Comparison of ENCODE assay signal across 13 cellular contexts in the genomic region with DNA sequence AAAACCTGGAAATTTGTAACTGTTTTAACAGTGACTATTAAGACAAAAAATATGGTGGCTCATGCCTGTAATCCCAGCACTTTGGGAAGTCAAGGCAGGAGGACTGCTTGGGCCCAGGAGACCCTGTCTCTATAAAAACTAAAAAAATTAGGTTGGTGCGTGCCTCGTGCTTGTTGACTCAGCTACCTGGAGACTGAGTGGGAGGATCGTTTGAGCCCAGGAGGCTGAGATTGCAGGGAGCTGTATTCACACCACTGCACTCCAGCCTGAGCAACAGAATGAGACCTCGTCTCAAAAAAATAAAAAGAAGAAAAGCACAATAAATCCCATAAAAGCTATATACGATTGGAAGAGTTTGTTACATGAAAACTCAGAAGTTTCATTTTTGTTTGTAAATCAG. TPM values are rescaled to one million over a fixed set of nuclear protein-coding genes. Genes with fewer than 3 reads are reported as not detected.
DNase-seq lines count a peak whose midpoint lies in the region; ATAC-seq and TF ChIP-seq lines count a peak whose summit lies in the region.
"Had no signal": no experiment of that assay in that cellular context is flagged by ENCODE, and none has a peak within 500 bp of the region (broad histone marks: within the 10 kb centered on the region; RNA-seq: fewer than 3 reads in every experiment).

No MANE protein-coding gene starts in this region.

- H3K27ac Mint-ChIP-seq in Calu3 (ENCODE audit: unreplicated experiment) (peak overlapping the region; percentile 56), mesothelial cell of epicardium (peak overlapping the region; percentile 66)

- H3K36me3 Mint-ChIP-seq in Calu3 (ENCODE audit: insufficient read depth, unreplicated experiment) (peaks cover 33% of the 10 kb centered on the region), mesothelial cell of epicardium (peaks cover 15% of the 10 kb centered on the region)

- TF ChIP-seq CTCF in Calu3 (IDR thresholded peaks at IDR 0.05; ENCODE audit: unreplicated experiment) (no peak), mesothelial cell of epicardium (IDR thresholded peaks at IDR 0.05; ENCODE audit: unreplicated experiment) (no peak)

- intact Hi-C loops in Calu3 (cut with micrococcal nuclease; ENCODE audit: unreplicated experiment) = loop anchor here (10.0 kb wide), 1 partner anchor 52 kb away; no protein-coding TSS in a partner anchor
- intact Hi-C loops in Right ventricle myocardium inferior (cut with DNase I) = no loop called here

- H3K4me3 Mint-ChIP-seq in Calu3 (ENCODE audit: low read depth, unreplicated experiment) (no peak overlapping the region), mesothelial cell of epicardium (no peak overlapping the region)

- CTCF ChIA-PET in Calu3 (lab: Charles Lee) = no interaction called here

- no TSS peak for BruUV-seq in Calu3 (replicated peaks; lab: Mats Ljungman, UMichigan)

- H3K27ac ChIP-seq in epithelial cell of prostate = peak overlapping the region; percentile 96
- H3K27ac ChIP-seq: C4-2B had no signal

- H3K27me3 Mint-ChIP-seq in Calu3 (ENCODE audit: unreplicated experiment) = no peaks in the 10 kb centered on the region
- H3K27me3 Mint-ChIP-seq in mesothelial cell of epicardium (ENCODE audit: low read depth) = no peaks in the 10 kb centered on the region

- TF ChIP-seq EP300 in Ishikawa (IDR thresholded peaks at IDR 0.05; ENCODE audit: borderline replicate concordance) = peak; percentile 60; the same call in 1 of the 2 replicates

- peak; percentile 20; the same call in 1 of the 2 replicates for TF ChIP-seq RAD21 in Ishikawa (IDR thresholded peaks at IDR 0.05; ENCODE audit: low read depth)

- no peak for ATAC-seq in stimulated activated naive CD8-positive, alpha-beta T cell treated with anti-CD3 and anti-CD28 coated beads, Interleukin-15, Interleukin-2, amounts not matched to agents 100 U/mL and 50 U/mL, for 24 hours
- ATAC-seq in Right ventricle myocardium inferior (no peak), HG02840 (IDR thresholded peaks at IDR 0.05; ENCODE audit: low FRiP score, unreplicated experiment) (no peak)

- H3K4me1 Mint-ChIP-seq in Calu3 (ENCODE audit: low read depth, unreplicated experiment) (peaks cover 8% of the 10 kb centered on the region), mesothelial cell of epicardium (peaks cover 10% of the 10 kb centered on the region)

- no peaks in the 10 kb centered on the region for H3K9me3 Mint-ChIP-seq in Calu3 (ENCODE audit: low read depth, unreplicated experiment)
- peaks cover 14% of the 10 kb centered on the region for H3K9me3 Mint-ChIP-seq in mesothelial cell of epicardium

- DNase-seq in Calu3 (no peak), epithelial cell of prostate (ENCODE audit: low read depth, low spot score) (no peak), mesothelial cell of epicardium (ENCODE audit: low spot score in 2 of 2, unreplicated experiment in 2 of 2) (no peak), Right ventricle myocardium inferior (ENCODE audit: missing footprints) (no peak)
- no peak for DNase-seq in stimulated activated naive CD8-positive, alpha-beta T cell treated with anti-CD3 and anti-CD28 coated beads, Interleukin-15, Interleukin-2, amounts not matched to agents 100 U/mL and 50 U/mL, for 24 hours
- DNase-seq: DMS153, MG63, NCI-H1092, NCI-H1694, NCI-H446 treated with DMSO at 0.1 percent for 48 hours had no signal

TF ChIP-seq in Ishikawa, 13 proteins besides CTCF, POLR2A, EP300 and RAD21:
- TF ChIP-seq TCF12 (IDR thresholded peaks at IDR 0.05; ENCODE audit: low read depth) (peak; percentile 46; the same call in 1 of the 2 replicates), ZBTB7A (IDR thresholded peaks at IDR 0.05; ENCODE audit: low read depth) (no peak), EGR1 (IDR thresholded peaks at IDR 0.05) (peak; percentile 48; the same call in 1 of the 2 replicates)
- TF ChIP-seq, protein P1, sequence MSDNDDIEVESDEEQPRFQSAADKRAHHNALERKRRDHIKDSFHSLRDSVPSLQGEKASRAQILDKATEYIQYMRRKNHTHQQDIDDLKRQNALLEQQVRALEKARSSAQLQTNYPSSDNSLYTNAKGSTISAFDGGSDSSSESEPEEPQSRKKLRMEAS (IDR thresholded peaks at IDR 0.05) = peak; percentile 58
- TF ChIP-seq, protein P2, sequence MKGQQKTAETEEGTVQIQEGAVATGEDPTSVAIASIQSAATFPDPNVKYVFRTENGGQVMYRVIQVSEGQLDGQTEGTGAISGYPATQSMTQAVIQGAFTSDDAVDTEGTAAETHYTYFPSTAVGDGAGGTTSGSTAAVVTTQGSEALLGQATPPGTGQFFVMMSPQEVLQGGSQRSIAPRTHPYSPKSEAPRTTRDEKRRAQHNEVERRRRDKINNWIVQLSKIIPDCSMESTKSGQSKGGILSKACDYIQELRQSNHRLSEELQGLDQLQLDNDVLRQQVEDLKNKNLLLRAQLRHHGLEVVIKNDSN (IDR thresholded peaks at IDR 0.05) = no peak

RNA-seq across cellular contexts. Expression of a gene that starts 23.7 kb away (rescaled TPM):
- total RNA-seq in Calu3 (2022) (121 and 136 TPM in 2 replicates), mesothelial cell of epicardium (62.4 to 70.3 TPM (median 65.9 TPM) in 3 replicates), Right ventricle myocardium inferior (0.84 TPM)

Comparison
In these comparisons a context has a peak if more than half of its experiments do, and no peak if none do; other contexts are left out.
1. RNA of a gene that starts 23.7 kb away (total RNA-seq): 121 to 136 TPM in Calu3 and 62.4 to 70.3 TPM in mesothelial cell of epicardium; 0.84 TPM in Right ventricle myocardium inferior (single experiment); every median in the first group is over 10 times any median in the second.